8 cellular contexts compared by ENCODE assay signal in genomic region chr9:113112706-113113510, GRCh38. TPM values are rescaled to one million over a fixed set of nuclear protein-coding genes. Genes with fewer than 3 reads are reported as not detected.
A peak's percentile ranks its signal among the peaks of the same experiment; 100 is the strongest.
DNase-seq lines count a peak whose midpoint lies in the region; ATAC-seq, FAIRE-seq and TF ChIP-seq lines count a peak whose summit lies in the region.
"Not testable (repeated sequence)": the region's sequence is repeated elsewhere in the genome, so short reads cannot be mapped to it uniquely, and the experiment has no call there.

No MANE protein-coding gene starts in this region.

- in situ Hi-C loops in GM12878 (cut with MboI): not testable (repeated sequence)

- H3K56ac ChIP-seq in H9 (ENCODE audit: insufficient read length, low read depth, low read length): not testable (repeated sequence)

- not testable (repeated sequence) for BruUV-seq in GM12878 (replicated peaks; lab: Mats Ljungman, UMichigan)

- not testable (repeated sequence) for H2AFZ ChIP-seq in H9 (ENCODE audit: low read length); GM12878 (ENCODE audit: control insufficient read depth, low read depth, low read length)

- not testable (repeated sequence) for H3K4me3 ChIP-seq in GM12878; aorta (ENCODE audit: low read length in 2 of 2)

- not testable (repeated sequence) for H3K4me2 ChIP-seq in H9 (ENCODE audit: insufficient read depth, insufficient read length, low read length); GM12878 (ENCODE audit: control insufficient read depth, insufficient read depth)

- not testable (repeated sequence) for H3K23me2 ChIP-seq in H9 (ENCODE audit: insufficient read length, low read depth, low read length, poor library complexity, severe bottlenecking)

- not testable (repeated sequence) for H3K79me1 ChIP-seq in H9 (ENCODE audit: insufficient read depth, low read depth, low read length, poor library complexity, severe bottlenecking)

- not testable (repeated sequence) for H4K20me1 ChIP-seq in H9 (ENCODE audit: control insufficient read depth, insufficient read depth, insufficient read length); GM12878 (ENCODE audit: control insufficient read depth, insufficient read depth)

- not testable (repeated sequence) for H4K91ac ChIP-seq in H9 (ENCODE audit: insufficient read length, low read depth, low read length)

- not testable (repeated sequence) for H2AK5ac ChIP-seq in H9 (ENCODE audit: insufficient read length, low read length)

- not testable (repeated sequence) for H3K4me1 Mint-ChIP-seq in H9, neural crest cell

- not testable (repeated sequence) for H3K14ac ChIP-seq in H9 (ENCODE audit: insufficient read depth, low read length)

- RAD21 ChIA-PET in GM12878 (lab: Charles Lee; ENCODE audit: unreplicated experiment): interaction anchor here (1.0 kb wide), 1 partner anchor 189 kb away, joined by 3 read pairs; no protein-coding TSS in a partner anchor

- DNase-seq in H9; GM12878 (ENCODE audit: low read depth, low spot score); neural crest cell (ENCODE audit: low read depth, low spot score); aorta: not testable (repeated sequence)
- DNase-seq in RPMI7951 (ENCODE audit: low read depth) (peak; percentile 15), germinal center (ENCODE audit: low spot score) (peak; percentile 13)

- H4K8ac ChIP-seq in H9 (replicated peaks; ENCODE audit: insufficient read length, low read depth, low read length): not testable (repeated sequence)

- peaks cover 4 to 10% of the 10 kb centered on the region in 2 experiments; a peak in 4 of 5 replicates for H3K9me3 Mint-ChIP-seq in H9
- H3K9me3 Mint-ChIP-seq in neural crest cell: not testable (repeated sequence)

- peak; percentile 44 for ATAC-seq in GM18519 (IDR thresholded peaks at IDR 0.05; ENCODE audit: low FRiP score, unreplicated experiment)
- peak; percentile 55 for ATAC-seq in HG03565 (IDR thresholded peaks at IDR 0.05; ENCODE audit: unreplicated experiment)
- ATAC-seq in GM12878: peak; percentile 84
- ATAC-seq in aorta (ENCODE audit: low FRiP score): peak; percentile 91

- not testable (repeated sequence) for H3K4me1 ChIP-seq in H9 (ENCODE audit: insufficient read depth, low read length); GM12878 (ENCODE audit: control insufficient read depth, insufficient read depth, low read length); aorta (ENCODE audit: control insufficient read depth in 1 of 2, insufficient read depth in 2 of 2, low read length in 2 of 2)

- not testable (repeated sequence) for H4K5ac ChIP-seq in H9 (ENCODE audit: insufficient read length, low read depth, low read length)

- POLR2A ChIA-PET in GM12878 (lab: Charles Lee): not testable (repeated sequence)

- TF ChIP-seq CTCF in H9 (conservative IDR thresholded peaks at IDR 0.05) (peak; percentile 39; the same call in 2 of the 3 replicates), neural crest cell (conservative IDR thresholded peaks at IDR 0.05) (peak; percentile 49)
- TF ChIP-seq CTCF in GM12878 (IDR thresholded peaks at IDR 0.05 in 2 of 3, conservative IDR thresholded peaks at IDR 0.05 in 1 of 3; ENCODE audit: control insufficient read depth in 2 of 3, extremely low read depth in 1 of 3, insufficient read depth in 1 of 3, low read depth in 3 of 3, low read length in 3 of 3): not testable (repeated sequence)

- not testable (repeated sequence) for H3K27ac Mint-ChIP-seq in H9; neural crest cell (ENCODE audit: unreplicated experiment)

- H2BK20ac ChIP-seq in H9 (ENCODE audit: low read depth, low read length, poor library complexity, severe bottlenecking): not testable (repeated sequence)

- intact Hi-C loops in GM12878 (cut with micrococcal nuclease; ENCODE audit: unreplicated experiment): loop anchor here (5.0 kb wide), 1 partner anchor 186 kb away; no protein-coding TSS in a partner anchor
- intact Hi-C loops in aorta (cut with DNase I): loop anchor here in 1 of 2 donors (5.0 to 10.0 kb wide), 2 partner anchors 191 to 268 kb away; no protein-coding TSS in a partner anchor

- peak; percentile 78 for FAIRE-seq in GM12878 (lab: Jason Lieb, UNC)

- not testable (repeated sequence) for H3K27me3 Mint-ChIP-seq in H9 (ENCODE audit: low read depth); neural crest cell (ENCODE audit: low read depth)

- not testable (repeated sequence) for H3K36me3 Mint-ChIP-seq in H9 (ENCODE audit: insufficient read depth in 1 of 3, low read depth in 3 of 3); neural crest cell (ENCODE audit: low read depth)

- not testable (repeated sequence) for TF ChIP-seq POLR2A in GM12878 (IDR thresholded peaks at IDR 0.05; ENCODE audit: low read depth, low read length)

- H3T11ph ChIP-seq in H9 (ENCODE audit: low read length): not testable (repeated sequence)

- not testable (repeated sequence) for H2BK12ac ChIP-seq in H9 (ENCODE audit: insufficient read length, low read depth, low read length)

- H2BK5ac ChIP-seq in H9 (ENCODE audit: insufficient read length, low read length): not testable (repeated sequence)

- not testable (repeated sequence) for TF ChIP-seq EP300 in GM12878 (IDR thresholded peaks at IDR 0.05; ENCODE audit: borderline replicate concordance in 1 of 2, control insufficient read depth in 1 of 2, low read depth in 2 of 2, low read length in 2 of 2)

- H3K36me3 ChIP-seq in GM12878 (ENCODE audit: control insufficient read depth in 2 of 2, insufficient read depth in 2 of 2, low read length in 1 of 2); aorta (ENCODE audit: control insufficient read depth in 1 of 2, insufficient read depth in 2 of 2, low read length in 1 of 2): not testable (repeated sequence)

- not testable (repeated sequence) for TF ChIP-seq RAD21 in GM12878 (IDR thresholded peaks at IDR 0.05; ENCODE audit: insufficient read depth, low read depth, low read length)

- H2BK120ac ChIP-seq in H9 (ENCODE audit: low read depth, low read length, poor library complexity, severe bottlenecking): not testable (repeated sequence)

- not testable (repeated sequence) for H3K27ac ChIP-seq in H9 (ENCODE audit: insufficient read length, low read depth, low read length); GM12878 (ENCODE audit: control insufficient read depth, insufficient read depth); aorta (ENCODE audit: low read depth in 1 of 2, low read length in 2 of 2)

- H3K9ac ChIP-seq in H9 (ENCODE audit: extremely low read depth, insufficient read length, low read length); GM12878 (ENCODE audit: control insufficient read depth, insufficient read depth, low read length): not testable (repeated sequence)

- WGBS in H9 (ENCODE audit: extremely low coverage, insufficient read length, low lambda C conversion rate): no CpG with 5 or more reads among the region's 54 CpGs
- WGBS in GM12878 (ENCODE audit: insufficient coverage, insufficient replicate concordance, low lambda C conversion rate, missing lambda C conversion rate): 0% methylated on average over 1 of the region's 54 CpGs
- 0 to 4% methylated on average over 5 to 11 of the region's 54 CpGs for WGBS in aorta, 2 donors

- H2BK15ac ChIP-seq in H9 (ENCODE audit: low read depth, low read length): not testable (repeated sequence)

- not testable (repeated sequence) for H3K23ac ChIP-seq in H9 (ENCODE audit: insufficient read length, low read depth, low read length)

- H3K79me2 ChIP-seq in H9 (ENCODE audit: insufficient read depth, low read length); GM12878 (ENCODE audit: control insufficient read depth, insufficient read depth, low read length): not testable (repeated sequence)

- SMC1A ChIA-PET in GM12878 (lab: Charles Lee; ENCODE audit: uncharacterized antibody, unreplicated experiment): interaction anchor here (0.9 to 1.4 kb wide), 3 partner anchors 10 to 61 kb away, joined by 3 to 4 read pairs (median 3); no protein-coding TSS in a partner anchor

- not testable (repeated sequence) for H3K27me3 ChIP-seq in H9 (ENCODE audit: insufficient read depth, low read length); GM12878 (replicated peaks in 1 of 2; ENCODE audit: control insufficient read depth in 2 of 2, insufficient read depth in 2 of 2, low read length in 1 of 2); aorta (ENCODE audit: control insufficient read depth in 1 of 2, insufficient read depth in 2 of 2, low read length in 1 of 2)

- not testable (repeated sequence) for H3K18ac ChIP-seq in H9 (ENCODE audit: insufficient read length, low read depth, low read length)

- CTCF ChIA-PET in GM12878 (lab: Yijun Ruan, JAX): interaction anchor here (0.7 to 1.9 kb wide), 27 partner anchors 9 to 1328 kb away, joined by 3 to 12 read pairs (median 4); partner anchors contain the start of genes FKBP15, SLC31A1 and SLC31A2

- H3K4ac ChIP-seq in H9 (ENCODE audit: low read depth, low read length): not testable (repeated sequence)

- H3K9me3 ChIP-seq in H9 (ENCODE audit: control insufficient read depth, low read depth, low read length); GM12878 (replicated peaks; ENCODE audit: control insufficient read depth, insufficient read depth, low read length); aorta (ENCODE audit: control insufficient read depth, low read length): not testable (repeated sequence)

- peak overlapping the region in 1 of 2 experiments; percentile 23; a peak in 1 of 5 replicates for H3K4me3 Mint-ChIP-seq in H9
- H3K4me3 Mint-ChIP-seq in neural crest cell: not testable (repeated sequence)

RNA-seq across cellular contexts. Expression of gene SLC31A2, which starts 37.9 kb away (rescaled TPM):
- total RNA-seq in H9 (2021) (1.0 and 1.3 TPM in 2 replicates), GM12878 (2014; rRNA removed) (0.40 and 1.2 TPM in 2 replicates), GM12878 (2014; rRNA removed; fragmentation: Illumina TruSeq; extraction: Trizol) (0.64 and 0.89 TPM in 2 replicates), GM12878 (2021) (0.74 and 0.97 TPM in 2 replicates), neural crest cell (3.0 and 3.6 TPM in 2 replicates), aorta (10 to 100 TPM; 13.2 to 14.0 TPM)
- 11.4 and 13.3 TPM in 2 replicates for total RNA-seq in RPMI7951 (2014; rRNA removed; shearing (Covaris generic))
- total RNA-seq in GM12878 (2013; cell fraction: nucleolus; rRNA removed): 0.71 and 1.2 TPM in 2 replicates
- not detected for polyA plus RNA-seq in GM12878 (2011; ENCODE audit: low read depth)
- polyA plus RNA-seq in GM12878 (2011; rRNA removed) (0.86 and 1.1 TPM in 2 replicates), GM12878 (2014; fragmentation: Illumina TruSeq; extraction: Trizol) (1.1 and 1.3 TPM in 2 replicates), GM12878 (2014; fragmentation: Nextera tagmentation; extraction: Ambion mirVana) (1 to 10 TPM in 1 of 2 experiments, under 1 TPM in 1; 0.09 to 1.0 TPM), GM12878 (2014; rRNA removed) (0.60 and 0.64 TPM in 2 replicates), GM12878 (2016; fragmentation: Nextera tagmentation; extraction: Ambion mirVana) (1 to 10 TPM in 1 of 2 experiments, under 1 TPM in 1; 0.79 to 1.9 TPM), aorta (10 to 100 TPM in 1 of 2 donors, 1 to 10 TPM in 1; 3.1 to 11.0 TPM)
- 1.4 and 1.8 TPM in 2 replicates for polyA plus RNA-seq in GM12878 (2011; cell fraction: cytosol; rRNA removed)
- polyA plus RNA-seq in GM12878 (2011; cell fraction: nucleus; rRNA removed): 0.82 and 1.2 TPM in 2 replicates
- polyA plus RNA-seq in GM12878 (2012): 0.47 and 0.60 TPM in 2 replicates
- polyA minus RNA-seq in GM12878 (2011; rRNA and poly(A)+ RNA removed): 1.1 and 1.8 TPM in 2 replicates
- not detected in 2 replicates for polyA minus RNA-seq in GM12878 (2011; cell fraction: cytosol; rRNA and poly(A)+ RNA removed)
- polyA minus RNA-seq in GM12878 (2011; cell fraction: nucleus; rRNA and poly(A)+ RNA removed): 0.86 and 1.2 TPM in 2 replicates

RNA-seq across cellular contexts. Expression of gene ZFP37, which starts 56.4 kb away (rescaled TPM):
- total RNA-seq in H9 (2021) (4.8 and 5.1 TPM in 2 replicates), GM12878 (2014; rRNA removed) (0.79 and 1.3 TPM in 2 replicates), GM12878 (2014; rRNA removed; fragmentation: Illumina TruSeq; extraction: Trizol) (1.7 and 2.3 TPM in 2 replicates), GM12878 (2021) (1.3 and 1.6 TPM in 2 replicates), neural crest cell (8.4 and 8.6 TPM in 2 replicates), aorta (1 to 10 TPM; 4.5 to 6.8 TPM)
- 5.1 and 6.0 TPM in 2 replicates for total RNA-seq in RPMI7951 (2014; rRNA removed; shearing (Covaris generic))
- total RNA-seq in GM12878 (2013; cell fraction: nucleolus; rRNA removed): not detected in 2 replicates
- 0.98 TPM for polyA plus RNA-seq in GM12878 (2011; ENCODE audit: low read depth)
- polyA plus RNA-seq in GM12878 (2011; rRNA removed) (not detected in 2 replicates), GM12878 (2014; fragmentation: Illumina TruSeq; extraction: Trizol) (1.4 and 2.3 TPM in 2 replicates), GM12878 (2014; fragmentation: Nextera tagmentation; extraction: Ambion mirVana) (under 1 TPM; 0.47 to 0.60 TPM), GM12878 (2014; rRNA removed) (0.66 and 0.81 TPM in 2 replicates), GM12878 (2016; fragmentation: Nextera tagmentation; extraction: Ambion mirVana) (1 to 10 TPM; 1.4 to 1.6 TPM), aorta (1 to 10 TPM in 1 of 2 donors, under 1 TPM in 1; 0.75 to 2.0 TPM)
- polyA plus RNA-seq in GM12878 (2011; cell fraction: cytosol; rRNA removed): not detected in 2 replicates
- not detected in 2 replicates for polyA plus RNA-seq in GM12878 (2011; cell fraction: nucleus; rRNA removed)
- 1.7 and 1.8 TPM in 2 replicates for polyA plus RNA-seq in GM12878 (2012)
- not detected in 2 replicates for polyA minus RNA-seq in GM12878 (2011; rRNA and poly(A)+ RNA removed)
- polyA minus RNA-seq in GM12878 (2011; cell fraction: cytosol; rRNA and poly(A)+ RNA removed): not detected in 2 replicates
- polyA minus RNA-seq in GM12878 (2011; cell fraction: nucleus; rRNA and poly(A)+ RNA removed): not detected in 2 replicates
